Comparison of ENCODE assay signal across 4 cellular contexts in the genomic region with DNA sequence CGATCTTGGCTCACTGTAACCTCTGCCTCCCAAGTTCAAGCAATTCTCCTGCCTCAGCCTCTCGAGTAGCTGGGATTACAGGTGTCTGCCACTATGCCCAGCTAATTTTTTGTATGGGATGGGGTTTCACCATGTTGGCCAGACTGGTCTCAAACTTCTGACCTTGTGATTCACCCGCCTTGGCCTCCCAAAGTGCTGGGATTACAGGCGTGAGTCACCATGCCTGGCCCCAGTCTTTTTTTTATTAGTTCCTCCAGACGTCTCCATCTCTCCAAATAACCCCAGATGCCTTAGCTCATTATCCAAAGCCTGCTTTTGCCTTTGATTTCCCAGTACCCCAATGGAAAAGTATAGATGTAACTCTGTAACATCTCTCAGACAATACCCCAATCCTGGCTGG. TPM values are rescaled to one million over a fixed set of nuclear protein-coding genes. Genes with fewer than 3 reads are reported as not detected.
"Had no signal": no experiment of that assay in that cellular context is flagged by ENCODE, and none has a peak within 500 bp of the region (broad histone marks: within the 10 kb centered on the region; RNA-seq: fewer than 3 reads in every experiment).

No MANE protein-coding gene starts in this region.

RNA-seq across cellular contexts. Expression of gene MRO, which starts 37.4 kb away (rescaled TPM):
- total RNA-seq: activated naive CD4-positive, alpha-beta T cell treated with anti-CD3 and anti-CD28 coated beads, Interleukin-2, amount 50 U/mL, for 72 hours; endothelial cell of umbilical vein; esophagus mucosa; natural killer cell treated with Interleukin-12 subunit alpha and Interleukin-12 subunit beta and Interleukin-15 and Interleukin-18, amount 100 ng/mL, for 72 hours had no signal
- polyA plus RNA-seq: endothelial cell of umbilical vein had no signal
